In the genomic region with DNA sequence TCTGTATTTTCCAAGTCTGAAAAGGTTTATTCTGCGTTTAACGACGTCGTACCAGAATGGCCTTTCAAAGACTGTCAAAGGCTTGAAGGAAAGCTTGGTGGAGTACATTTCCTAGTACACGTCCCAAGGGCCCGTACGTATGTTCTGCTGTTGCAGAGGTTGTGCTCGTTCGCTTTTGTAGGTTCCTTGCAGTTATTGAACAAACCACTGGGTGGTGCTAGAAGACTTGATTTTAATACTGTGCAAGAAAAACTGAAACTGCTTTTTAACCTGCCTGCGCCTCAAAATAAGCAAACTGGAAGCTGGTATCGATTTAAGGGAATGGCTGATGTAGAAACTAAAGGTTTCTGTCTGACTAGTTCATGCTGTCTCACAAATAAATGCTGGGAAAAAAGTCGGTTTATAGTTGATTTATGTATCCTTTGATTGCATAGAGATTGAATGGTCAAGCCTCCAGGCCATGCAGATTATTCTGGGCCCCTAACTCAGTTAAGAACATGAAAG, we compare ENCODE assay signal across 8 cellular contexts. TPM values are rescaled to one million over a fixed set of nuclear protein-coding genes. Genes with fewer than 3 reads are reported as not detected.
DNase-seq lines count a peak whose midpoint lies in the region; ATAC-seq lines count a peak whose summit lies in the region.

No MANE protein-coding gene starts in this region.

- DNase-seq in AG08395 (ENCODE audit: low spot score) (peak; percentile 79), HT-29 (ENCODE audit: low spot score) (peak; percentile 88), NOMO-1 treated with DMSO at 0.1 percent for 48 hours (lab: John Stamatoyannopoulos, UW; ENCODE audit: unreplicated experiment) (peak; percentile 86), epidermal melanocyte (ENCODE audit: insufficient read length, low spot score) (peak; percentile 64), mucosa of gallbladder (ENCODE audit: low spot score) (peak; percentile 86)
- DNase-seq in activated CD8-positive, alpha-beta memory T cell treated with anti-CD3 and anti-CD28 coated beads, Interleukin-2, amount 50 U/mL, for 24 hours (ENCODE audit: extremely low read depth) = peak; percentile 21

- peaks cover 89% of the 10 kb centered on the region for H3K4me1 Mint-ChIP-seq in stimulated activated naive CD8-positive, alpha-beta T cell treated with anti-CD3 and anti-CD28 coated beads, Interleukin-15, Interleukin-2, amounts not matched to agents 100 ng/mL and 50 ng/mL, for 24 hours (ENCODE audit: low read depth)

- peak overlapping the region; percentile 78 for H3K27ac Mint-ChIP-seq in stimulated activated naive CD8-positive, alpha-beta T cell treated with anti-CD3 and anti-CD28 coated beads, Interleukin-15, Interleukin-2, amounts not matched to agents 100 ng/mL and 50 ng/mL, for 24 hours

- peak; percentile 41 for ATAC-seq in GM18520 (IDR thresholded peaks at IDR 0.05; ENCODE audit: unreplicated experiment)

- peak overlapping the region; percentile 47 for H3K4me3 Mint-ChIP-seq in stimulated activated naive CD8-positive, alpha-beta T cell treated with anti-CD3 and anti-CD28 coated beads, Interleukin-15, Interleukin-2, amounts not matched to agents 100 ng/mL and 50 ng/mL, for 24 hours

- H3K9me3 Mint-ChIP-seq in stimulated activated naive CD8-positive, alpha-beta T cell treated with anti-CD3 and anti-CD28 coated beads, Interleukin-15, Interleukin-2, amounts not matched to agents 100 ng/mL and 50 ng/mL, for 24 hours = no peaks in the 10 kb centered on the region

- no peaks in the 10 kb centered on the region for H3K27me3 Mint-ChIP-seq in stimulated activated naive CD8-positive, alpha-beta T cell treated with anti-CD3 and anti-CD28 coated beads, Interleukin-15, Interleukin-2, amounts not matched to agents 100 ng/mL and 50 ng/mL, for 24 hours

- H3K36me3 Mint-ChIP-seq in stimulated activated naive CD8-positive, alpha-beta T cell treated with anti-CD3 and anti-CD28 coated beads, Interleukin-15, Interleukin-2, amounts not matched to agents 100 ng/mL and 50 ng/mL, for 24 hours (ENCODE audit: low read depth) = peaks cover 48% of the 10 kb centered on the region

RNA-seq across cellular contexts. Expression of a gene that starts 54.6 kb away (rescaled TPM):
- 53.9 and 58.2 TPM in 2 replicates for total RNA-seq in HT-29 (2014; rRNA removed; shearing (Covaris generic))
- 60.8 TPM for total RNA-seq in mucosa of gallbladder

Comparison
In these comparisons a context has a peak if more than half of its experiments do, and no peak if none do; other contexts are left out.
1. Peak in every context shown above with its lines: DNase-seq and ATAC-seq.
2. DNase-seq: peak in every context shown above with its lines; median percentile 88 in HT-29; 86 in NOMO-1 treated with DMSO at 0.1 percent for 48 hours; 86 in mucosa of gallbladder; 79 in AG08395; 64 in epidermal melanocyte; 21 in activated CD8-positive, alpha-beta memory T cell treated with anti-CD3 and anti-CD28 coated beads, Interleukin-2, amount 50 U/mL, for 24 hours.